31 cellular contexts compared by ENCODE assay signal in genomic region chr17:12302711-12303110, GRCh38.
"Had no signal": no experiment of that assay in that cellular context is flagged by ENCODE, and none has a peak within 500 bp of the region (broad histone marks: within the 10 kb centered on the region; RNA-seq: fewer than 3 reads in every experiment).

No MANE protein-coding gene starts in this region.

- H3K9me3 ChIP-seq: adrenal gland, Peyer's patch, SJSA1, SK-N-SH had no signal

- H3K4me1 Mint-ChIP-seq: activated CD4-positive, alpha-beta T cell treated with anti-CD3 and anti-CD28 coated beads, Interleukin-2, amount 10 ng/mL, durations not matched to agents 24 days and 14 days; activated naive CD4-positive, alpha-beta T cell treated with anti-CD3 and anti-CD28 coated beads, Interleukin-2, amount 50 U/mL, for 24 hours; activated naive CD8-positive, alpha-beta T cell treated with anti-CD3 and anti-CD28 coated beads, Interleukin-2, amount 10 ng/mL, durations not matched to agents 7 days and 5 days; central memory CD8-positive, alpha-beta T cell had no signal

- H3K4me3 Mint-ChIP-seq: activated CD4-positive, alpha-beta T cell treated with anti-CD3 and anti-CD28 coated beads, Interleukin-2, amount 10 ng/mL, durations not matched to agents 24 days and 14 days; activated CD8-positive, alpha-beta T cell treated with anti-CD3 and anti-CD28 coated beads for 36 hours; activated naive CD4-positive, alpha-beta T cell treated with anti-CD3 and anti-CD28 coated beads, Interleukin-2, amount 50 U/mL, for 24 hours; activated naive CD8-positive, alpha-beta T cell treated with anti-CD3 and anti-CD28 coated beads, Interleukin-2, amount 10 ng/mL, durations not matched to agents 7 days and 5 days; activated T-cell treated with anti-CD3 and anti-CD28 coated beads, Interleukin-2, amount 50 U/mL, for 24 hours; central memory CD8-positive, alpha-beta T cell; T-helper 1 cell treated with Interleukin-12 subunit alpha and Interleukin-12 subunit beta and Interleukin-4 antibody, amounts not matched to agents 30 μg/mL and 1 μg/mL, for 36 hours; T-helper 2 cell treated with Interferon-gamma antibody and Interleukin-4, amounts not matched to agents 5 μg/mL and 100 μg/mL, for 36 hours had no signal

- H3K4me1 ChIP-seq: adrenal gland, Peyer's patch, SJSA1 had no signal

- H3K9ac ChIP-seq: KMS-11, SK-N-SH had no signal

- H3K9me3 Mint-ChIP-seq: activated CD4-positive, alpha-beta T cell treated with anti-CD3 and anti-CD28 coated beads, Interleukin-2, amount 10 ng/mL, durations not matched to agents 24 days and 14 days; activated naive CD8-positive, alpha-beta T cell treated with anti-CD3 and anti-CD28 coated beads, Interleukin-2, amount 10 ng/mL, durations not matched to agents 7 days and 5 days had no signal

- H3K27ac Mint-ChIP-seq: activated CD4-positive, alpha-beta T cell treated with anti-CD3 and anti-CD28 coated beads, Interleukin-2, amount 10 ng/mL, durations not matched to agents 24 days and 14 days; activated CD8-positive, alpha-beta T cell treated with anti-CD3 and anti-CD28 coated beads for 36 hours; activated naive CD4-positive, alpha-beta T cell treated with anti-CD3 and anti-CD28 coated beads, Interleukin-2, amount 50 U/mL, for 24 hours; activated naive CD8-positive, alpha-beta T cell treated with anti-CD3 and anti-CD28 coated beads, Interleukin-2, amount 10 ng/mL, durations not matched to agents 7 days and 5 days; activated T-cell treated with anti-CD3 and anti-CD28 coated beads, Interleukin-2, amount 50 U/mL, for 24 hours; activated T-helper 2 cell treated with anti-CD3 and anti-CD28 coated beads, Interferon-gamma antibody, Interleukin-2, Interleukin-4, amounts not matched to agents 10 μg/mL and 5 μg/mL and 100 μg/mL, durations not matched to agents 14 hours and 24 hours and 36 hours; T-helper 1 cell treated with Interleukin-12 subunit alpha and Interleukin-12 subunit beta and Interleukin-4 antibody, amounts not matched to agents 30 μg/mL and 1 μg/mL, for 36 hours; T-helper 2 cell treated with Interferon-gamma antibody and Interleukin-4, amounts not matched to agents 5 μg/mL and 100 μg/mL, for 36 hours had no signal

- H3K36me3 ChIP-seq: adrenal gland, cardiac muscle cell, Peyer's patch, SJSA1 had no signal

- H3K27me3 Mint-ChIP-seq: activated CD4-positive, alpha-beta T cell treated with anti-CD3 and anti-CD28 coated beads, Interleukin-2, amount 10 ng/mL, durations not matched to agents 24 days and 14 days; activated CD8-positive, alpha-beta T cell treated with anti-CD3 and anti-CD28 coated beads for 36 hours; activated naive CD4-positive, alpha-beta T cell treated with anti-CD3 and anti-CD28 coated beads, Interleukin-2, amount 50 U/mL, for 24 hours; activated T-cell treated with anti-CD3 and anti-CD28 coated beads, Interleukin-2, amount 50 U/mL, for 24 hours; central memory CD8-positive, alpha-beta T cell had no signal

- DNase-seq: activated CD4-positive, alpha-beta T cell treated with anti-CD3 and anti-CD28 coated beads, Interleukin-2, amount 10 ng/mL, durations not matched to agents 24 days and 14 days; activated CD4-positive, alpha-beta T cell treated with anti-CD3 and anti-CD28 coated beads, Interleukin-2, amount 50 U/mL, for 4 hours; activated CD8-positive, alpha-beta T cell treated with anti-CD3 and anti-CD28 coated beads for 36 hours; activated gamma-delta T cell; activated naive CD4-positive, alpha-beta T cell treated with Interleukin-2 at 50 U/mL for 16 hours; activated naive CD8-positive, alpha-beta T cell treated with anti-CD3 and anti-CD28 coated beads, Interleukin-2, amount 10 ng/mL, durations not matched to agents 7 days and 5 days; activated T-cell treated with anti-CD3 and anti-CD28 coated beads, Interleukin-2, amount 50 U/mL, for 24 hours; adrenal gland; aorta; NCI-H1048; NCI-H1105 treated with DMSO at 0.1 percent for 48 hours; NCI-H1436 treated with DMSO at 0.1 percent for 48 hours; NCI-H1694 treated with DMSO at 0.1 percent for 48 hours; NCI-H2029; NCI-H345; NCI-H524 treated with DMSO at 0.1 percent for 48 hours; NCI-H748 treated with DMSO at 0.1 percent for 48 hours; NK-92 treated with Interleukin-12 subunit alpha and Interleukin-12 subunit beta, amount 100 ng/mL, for 24 hours; PC-3; Peyer's patch; RPMI8226; SHP77 treated with DMSO at 0.1 percent for 48 hours; SK-N-SH had no signal

- ATAC-seq: activated CD8-positive, alpha-beta T cell treated with anti-CD3 and anti-CD28 coated beads for 36 hours; PC-3 had no signal

- H3K36me3 Mint-ChIP-seq: activated naive CD4-positive, alpha-beta T cell treated with anti-CD3 and anti-CD28 coated beads, Interleukin-2, amount 50 U/mL, for 24 hours; activated naive CD8-positive, alpha-beta T cell treated with anti-CD3 and anti-CD28 coated beads, Interleukin-2, amount 10 ng/mL, durations not matched to agents 7 days and 5 days had no signal

- H3K27me3 ChIP-seq: adrenal gland, cardiac muscle cell, Peyer's patch, SJSA1 had no signal

- H3K4me3 ChIP-seq: adrenal gland, cardiac muscle cell, Peyer's patch, SJSA1 had no signal
